8 cellular contexts compared by ENCODE assay signal in the genomic region with DNA sequence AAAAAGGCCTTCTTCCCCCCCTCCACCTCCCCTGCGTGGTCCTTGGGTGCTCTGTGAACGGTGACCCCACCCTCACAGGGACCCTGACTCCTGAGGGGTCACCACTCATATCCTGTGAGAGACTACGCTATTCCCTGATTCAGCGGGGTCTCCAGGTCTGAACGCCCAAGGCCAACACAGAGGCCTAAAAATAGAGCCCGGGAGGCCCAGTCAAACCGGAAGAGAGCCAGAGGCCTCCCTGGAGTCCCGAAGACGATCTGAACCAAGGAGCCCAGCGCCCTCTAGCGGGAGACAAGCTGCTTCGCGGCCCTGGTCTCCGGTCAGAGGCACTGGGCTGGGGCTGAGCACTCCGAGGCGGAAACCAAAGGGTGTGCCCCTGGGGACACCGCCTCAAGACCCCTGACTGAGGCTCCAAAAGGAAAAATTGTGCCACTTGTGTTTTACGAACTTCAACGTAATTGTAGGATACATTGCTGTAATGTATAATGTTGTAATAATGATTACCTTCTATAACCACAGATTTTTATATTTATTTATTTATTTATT. TPM values are rescaled to one million over a fixed set of nuclear protein-coding genes. Genes with fewer than 3 reads are reported as not detected.
DNase-seq lines count a peak whose midpoint lies in the region; ATAC-seq and TF ChIP-seq lines count a peak whose summit lies in the region.

No MANE protein-coding gene starts in this region.

- no peaks in the 10 kb centered on the region for H3K27me3 Mint-ChIP-seq in activated naive CD4-positive, alpha-beta T cell treated with anti-CD3 and anti-CD28 coated beads, Interleukin-2, amount 50 U/mL, for 24 hours

- peak overlapping the region; percentile 74 for H3K4me3 Mint-ChIP-seq in activated naive CD4-positive, alpha-beta T cell treated with anti-CD3 and anti-CD28 coated beads, Interleukin-2, amount 50 U/mL, for 24 hours

- DNase-seq in NCI-H1105 treated with DMSO at 0.1 percent for 48 hours (lab: John Stamatoyannopoulos, UW) (peak; percentile 72), Right ventricle myocardium superior (peak; percentile 96), pons (ENCODE audit: low spot score) (peak; percentile 98), tibial nerve (ENCODE audit: low spot score in 2 of 2) (peak; percentile 89 to 92)

- WGBS in tibial nerve, 2 donors = 3% methylated on average over 15 to 19 of the region's 19 CpGs

- peak; percentile 97 for ATAC-seq in HG02798 (IDR thresholded peaks at IDR 0.05; ENCODE audit: poor library complexity, unreplicated experiment)
- ATAC-seq in SK-N-SH treated with all-trans-retinoic acid at 6 μM for 48 hours = peak; percentile 100
- peak; percentile 99 for ATAC-seq in Right ventricle myocardium superior (ENCODE audit: poor library complexity)

- H3K9me3 ChIP-seq in tibial nerve = no peaks in the 10 kb centered on the region

- peaks cover 50% of the 10 kb centered on the region for H3K4me1 Mint-ChIP-seq in activated naive CD4-positive, alpha-beta T cell treated with anti-CD3 and anti-CD28 coated beads, Interleukin-2, amount 50 U/mL, for 24 hours

- TF ChIP-seq POLR2A in tibial nerve (IDR thresholded peaks at IDR 0.05) = no peak

- H3K4me3 ChIP-seq in tibial nerve = peak overlapping the region in 3 of 4 donors; percentile 8 to 38 (median 20)

- intact Hi-C loops in Right ventricle myocardium superior (cut with DNase I) = loop anchor here (2.0 kb wide), 1 partner anchor 193 kb away; no protein-coding TSS in a partner anchor

- H3K27me3 ChIP-seq in tibial nerve = no peaks in the 10 kb centered on the region

- no peaks in the 10 kb centered on the region for H3K36me3 Mint-ChIP-seq in activated naive CD4-positive, alpha-beta T cell treated with anti-CD3 and anti-CD28 coated beads, Interleukin-2, amount 50 U/mL, for 24 hours

- H3K36me3 ChIP-seq in tibial nerve = no peaks in the 10 kb centered on the region

- H3K27ac ChIP-seq in tibial nerve = peak overlapping the region; percentile 72 to 93 (median 88)

- TF ChIP-seq CTCF in GM12874 (IDR thresholded peaks at IDR 0.05; ENCODE audit: insufficient read depth, low read depth, low read length) = peak; percentile 92
- TF ChIP-seq CTCF in tibial nerve (IDR thresholded peaks at IDR 0.05) = peak; percentile 89 to 97 (median 94)

- TF ChIP-seq EP300 in tibial nerve (IDR thresholded peaks at IDR 0.05) = peak; percentile 37 to 68

- H3K27ac Mint-ChIP-seq in activated naive CD4-positive, alpha-beta T cell treated with anti-CD3 and anti-CD28 coated beads, Interleukin-2, amount 50 U/mL, for 24 hours = peak overlapping the region; percentile 95

- H3K9me3 Mint-ChIP-seq in activated naive CD4-positive, alpha-beta T cell treated with anti-CD3 and anti-CD28 coated beads, Interleukin-2, amount 50 U/mL, for 24 hours = no peaks in the 10 kb centered on the region

- H3K4me1 ChIP-seq in tibial nerve = peaks cover 0 to 21% (median 12%) of the 10 kb centered on the region in 4 donors

TF ChIP-seq in SK-N-SH treated with all-trans-retinoic acid at 6 μM for 48 hours, 23 proteins besides CTCF, POLR2A, EP300 and RAD21:
- TF ChIP-seq ZFP3 (CRISPR knock-in tag; IDR thresholded peaks at IDR 0.05) (0 out of 2 replicates have a peak, but pooled peaks have one; percentile 9), ISL1 (CRISPR knock-in tag; IDR thresholded peaks at IDR 0.05) (no peak)

RNA-seq across cellular contexts. Expression of a gene that starts 42.4 kb away (rescaled TPM):
- total RNA-seq in Right ventricle myocardium superior (19.8 TPM), tibial nerve (10 to 100 TPM; 30.8 to 49.2 (median 40.9) TPM)

Comparison
In these comparisons a context has a peak if more than half of its experiments do, and no peak if none do; other contexts are left out.
1. Peak in every context shown above with its lines: DNase-seq, ATAC-seq, H3K4me3 ChIP-seq and H3K27ac ChIP-seq.